Comparison of ENCODE assay signal across 1 cellular context in the genomic region with DNA sequence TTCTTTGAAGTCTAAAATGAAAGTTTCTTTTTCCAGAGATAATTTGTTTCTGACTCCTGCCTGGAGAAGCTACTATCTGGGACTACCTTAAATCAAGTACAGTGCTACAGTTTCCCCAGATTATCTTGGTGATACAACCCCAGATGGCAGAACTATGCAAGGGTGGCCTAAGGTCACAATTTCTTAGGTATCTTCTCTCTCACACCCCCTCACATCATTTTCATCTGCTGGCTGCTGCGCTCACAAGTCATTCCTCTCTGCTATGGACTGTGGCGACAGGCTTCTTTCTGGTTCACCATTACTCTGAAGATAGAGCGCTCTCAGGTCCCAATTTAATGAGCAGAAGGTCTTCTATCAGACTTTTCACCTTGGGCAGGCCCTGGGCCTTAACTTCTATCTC.
TF ChIP-seq lines count a peak whose summit lies in the region.

No MANE protein-coding gene starts in this region.

TF ChIP-seq in K562, 482 proteins besides CTCF, POLR2A, EP300 and RAD21:
- peak; percentile 56 for TF ChIP-seq CBFA2T3 (IDR thresholded peaks at IDR 0.05)
- TF ChIP-seq TAL1 (IDR thresholded peaks at IDR 0.05): peak; percentile 34; the same call in 1 of the 2 replicates
- no peak for TF ChIP-seq ILF3 (IDR thresholded peaks at IDR 0.05; ENCODE audit: borderline replicate concordance)
- TF ChIP-seq ZNF165 (CRISPR knock-in tag; IDR thresholded peaks at IDR 0.05; ENCODE audit: borderline replicate concordance): no peak
- peak; percentile 66 for TF ChIP-seq TEAD4 (IDR thresholded peaks at IDR 0.05; ENCODE audit: low read length)
- no peak for TF ChIP-seq TEAD4 (CRISPR knock-in tag; IDR thresholded peaks at IDR 0.05; ENCODE audit: borderline replicate concordance)
- no peak for TF ChIP-seq MCM5 (IDR thresholded peaks at IDR 0.05; ENCODE audit: low read depth)
- peak; percentile 22; the same call in 1 of the 2 replicates for TF ChIP-seq CBFA2T2 (conservative IDR thresholded peaks at IDR 0.05)
- 0 out of 2 replicates have a peak, but pooled peaks have one; percentile 21 for TF ChIP-seq ARID1B (IDR thresholded peaks at IDR 0.05)
